8 cellular contexts compared by ENCODE assay signal in genomic region chr2:87521057-87521456, GRCh38.
DNase-seq lines count a peak whose midpoint lies in the region; ATAC-seq and TF ChIP-seq lines count a peak whose summit lies in the region.
"Not testable (repeated sequence)": the region's sequence is repeated elsewhere in the genome, so short reads cannot be mapped to it uniquely, and the experiment has no call there.

No MANE protein-coding gene starts in this region.

- TF ChIP-seq CTCF in GM12865 (IDR thresholded peaks at IDR 0.05; ENCODE audit: insufficient read depth, low read depth, low read length, missing control alignments): not testable (repeated sequence)

- peak; percentile 51 for DNase-seq in GM12865 (ENCODE audit: low read depth)
- DNase-seq in T-cell: peak in 28 of 34 experiments; percentile 20 to 66 (median 44)
- DNase-seq in activated T-cell treated with anti-CD3 and anti-CD28 coated beads, Interleukin-2, amount 50 U/mL, for 4 hours: peak; percentile 9
- not testable (repeated sequence) for DNase-seq in effector memory CD8-positive, alpha-beta T cell
- DNase-seq in stimulated activated CD4-positive, alpha-beta T cell treated with anti-CD3 and anti-CD28 coated beads, Interleukin-4, amount 100 ng/mL, for 24 hours: peak; percentile 83

- H3K4me3 ChIP-seq in GM12865 (ENCODE audit: low read depth, low read length): not testable (repeated sequence)

- H3K36me3 Mint-ChIP-seq in T-cell: peaks cover 17% of the 10 kb centered on the region
- peaks cover 26% of the 10 kb centered on the region for H3K36me3 Mint-ChIP-seq in activated T-cell treated with anti-CD3 and anti-CD28 coated beads, Interleukin-2, amount 50 U/mL, for 4 hours (ENCODE audit: insufficient read depth)
- not testable (repeated sequence) for H3K36me3 Mint-ChIP-seq in effector memory CD8-positive, alpha-beta T cell (ENCODE audit: insufficient read depth)

- H3K27ac Mint-ChIP-seq in T-cell: peak overlapping the region; percentile 71 to 97
- peak overlapping the region; percentile 41 to 79 for H3K27ac Mint-ChIP-seq in effector memory CD8-positive, alpha-beta T cell

- POLR2A ChIA-PET in T-cell (lab: Charles Lee): not testable (repeated sequence)

- peak; percentile 52 for ATAC-seq in GM19397 (IDR thresholded peaks at IDR 0.05; ENCODE audit: unreplicated experiment)
- peak; percentile 69 for ATAC-seq in HG02642 (IDR thresholded peaks at IDR 0.05; ENCODE audit: poor library complexity, unreplicated experiment)
- ATAC-seq in HG03196 (IDR thresholded peaks at IDR 0.05; ENCODE audit: unreplicated experiment): peak; percentile 43
- ATAC-seq in T-cell (replicated peaks in 1 of 4): peak; percentile 50 to 65 (median 56)
- peak; percentile 76 to 81 for ATAC-seq in activated T-cell treated with anti-CD3 and anti-CD28 coated beads, Interleukin-2, amount 50 U/mL, for 4 hours
- ATAC-seq in effector memory CD8-positive, alpha-beta T cell (replicated peaks): peak; percentile 41

- not testable (repeated sequence) for H3K9me3 Mint-ChIP-seq in T-cell; activated T-cell treated with anti-CD3 and anti-CD28 coated beads, Interleukin-2, amount 50 U/mL, for 4 hours; effector memory CD8-positive, alpha-beta T cell

- H3K4me3 Mint-ChIP-seq in T-cell; activated T-cell treated with anti-CD3 and anti-CD28 coated beads, Interleukin-2, amount 50 U/mL, for 4 hours: not testable (repeated sequence)
- peak overlapping the region in 1 of 2 donors; percentile 7 for H3K4me3 Mint-ChIP-seq in effector memory CD8-positive, alpha-beta T cell

- CTCF ChIA-PET in T-cell (lab: Charles Lee): not testable (repeated sequence)

- H3K4me1 Mint-ChIP-seq in T-cell: peaks cover 0 to 63% (median 13%) of the 10 kb centered on the region in 3 donors
- peaks cover 56% of the 10 kb centered on the region for H3K4me1 Mint-ChIP-seq in activated T-cell treated with anti-CD3 and anti-CD28 coated beads, Interleukin-2, amount 50 U/mL, for 4 hours (ENCODE audit: low read depth)
- H3K4me1 Mint-ChIP-seq in effector memory CD8-positive, alpha-beta T cell (ENCODE audit: low read depth in 2 of 2): peaks cover 4 to 16% of the 10 kb centered on the region in 2 donors

- not testable (repeated sequence) for H3K27me3 Mint-ChIP-seq in T-cell; activated T-cell treated with anti-CD3 and anti-CD28 coated beads, Interleukin-2, amount 50 U/mL, for 4 hours (ENCODE audit: low read depth); effector memory CD8-positive, alpha-beta T cell
